10 cellular contexts compared by ENCODE assay signal in the genomic region with DNA sequence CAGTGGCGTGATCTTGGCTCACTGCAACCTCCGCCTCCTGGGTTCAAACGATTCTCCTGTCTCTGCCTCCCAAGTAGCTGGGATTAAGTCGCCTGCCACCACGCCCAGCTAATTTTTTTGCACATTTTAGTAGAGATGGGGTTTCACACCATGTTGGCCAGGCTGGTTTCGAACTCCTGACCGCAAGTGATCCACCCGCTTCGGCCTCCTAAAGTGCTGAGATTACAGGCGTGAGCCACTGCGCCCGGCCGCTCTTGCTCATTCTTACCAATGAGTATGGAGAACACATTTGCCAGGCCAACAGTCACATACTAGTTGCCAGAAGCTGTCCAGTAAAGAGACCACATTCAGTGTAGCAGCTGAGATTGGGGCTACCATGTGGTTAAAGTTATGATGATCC. TPM values are rescaled to one million over a fixed set of nuclear protein-coding genes. Genes with fewer than 3 reads are reported as not detected.
"Had no signal": no experiment of that assay in that cellular context is flagged by ENCODE, and none has a peak within 500 bp of the region (broad histone marks: within the 10 kb centered on the region; RNA-seq: fewer than 3 reads in every experiment).

No MANE protein-coding gene starts in this region.

RNA-seq across cellular contexts. Expression of gene TSACC, which starts 14.2 kb away (rescaled TPM):
- total RNA-seq: Peyer's patch, Right ventricle myocardium inferior, Right ventricle myocardium superior, RPMI7951, SJSA1 had no signal

RNA-seq across cellular contexts. Expression of gene RHBG, which starts 16.5 kb away (rescaled TPM):
- total RNA-seq: OCI-LY7, Right ventricle myocardium inferior, Right ventricle myocardium superior, RPMI7951, SJCRH30, SJSA1, SK-MEL-5 had no signal

RNA-seq across cellular contexts. Expression of gene VHLL, which starts 53.4 kb away (rescaled TPM):
- total RNA-seq: PC-9, Peyer's patch, Right ventricle myocardium inferior, Right ventricle myocardium superior, RPMI7951, SJCRH30, SJSA1, SK-MEL-5 had no signal
- polyA plus RNA-seq: SK-N-SH had no signal
